In genomic region chr21:41692216-41692615, GRCh38 we compare ENCODE assay signal across 16 cellular contexts.
DNase-seq lines count a peak whose midpoint lies in the region; ATAC-seq and TF ChIP-seq lines count a peak whose summit lies in the region.
"Had no signal": no experiment of that assay in that cellular context is flagged by ENCODE, and none has a peak within 500 bp of the region (broad histone marks: within the 10 kb centered on the region; RNA-seq: fewer than 3 reads in every experiment).

No MANE protein-coding gene starts in this region.

- H3K27ac Mint-ChIP-seq in endothelial cell (ENCODE audit: unreplicated experiment): no peak overlapping the region
- no peak overlapping the region for H3K27ac Mint-ChIP-seq in stimulated activated naive CD8-positive, alpha-beta T cell treated with anti-CD3 and anti-CD28 coated beads, Interleukin-15, amount 100 ng/mL, for 72 hours
- H3K27ac Mint-ChIP-seq: B cell; CD8-positive, alpha-beta T cell had no signal

- H3K27ac ChIP-seq in right atrium auricular region (no peak overlapping the region), suprapubic skin (no peak overlapping the region)
- H3K27ac ChIP-seq: BLaER1 treated with 17β-estradiol and CSF1 and Interleukin-3, amounts not matched to agents 10 nM and 100 nM; HL-60 had no signal

- H3K4me1 ChIP-seq in right atrium auricular region: no peaks in the 10 kb centered on the region
- peaks cover 12% of the 10 kb centered on the region for H3K4me1 ChIP-seq in suprapubic skin

- no peak for TF ChIP-seq POLR2A in suprapubic skin (IDR thresholded peaks at IDR 0.05)

- H3K4me3 ChIP-seq in right atrium auricular region: no peak overlapping the region
- no peak overlapping the region for H3K4me3 ChIP-seq in suprapubic skin
- H3K4me3 ChIP-seq: BLaER1 treated with 17β-estradiol and CSF1 and Interleukin-3, amounts not matched to agents 10 nM and 100 nM had no signal

- H3K27me3 Mint-ChIP-seq in endothelial cell (ENCODE audit: unreplicated experiment): peaks cover 6% of the 10 kb centered on the region
- peaks cover 35% of the 10 kb centered on the region for H3K27me3 Mint-ChIP-seq in stimulated activated naive CD8-positive, alpha-beta T cell treated with anti-CD3 and anti-CD28 coated beads, Interleukin-15, amount 100 ng/mL, for 72 hours

- no peaks in the 10 kb centered on the region for H3K9me3 ChIP-seq in right atrium auricular region
- no peaks in the 10 kb centered on the region for H3K9me3 ChIP-seq in suprapubic skin

- H3K4me1 Mint-ChIP-seq in endothelial cell (ENCODE audit: unreplicated experiment): peaks cover 23% of the 10 kb centered on the region
- no peaks in the 10 kb centered on the region for H3K4me1 Mint-ChIP-seq in stimulated activated naive CD8-positive, alpha-beta T cell treated with anti-CD3 and anti-CD28 coated beads, Interleukin-15, amount 100 ng/mL, for 72 hours
- H3K4me1 Mint-ChIP-seq: B cell had no signal

- 48% methylated on average over 6 of the region's 13 CpGs for WGBS in suprapubic skin

- H3K9me3 Mint-ChIP-seq in endothelial cell (ENCODE audit: unreplicated experiment): no peaks in the 10 kb centered on the region
- peaks cover 0 to 8% of the 10 kb centered on the region in 2 donors for H3K9me3 Mint-ChIP-seq in stimulated activated naive CD8-positive, alpha-beta T cell treated with anti-CD3 and anti-CD28 coated beads, Interleukin-15, amount 100 ng/mL, for 72 hours
- H3K9me3 Mint-ChIP-seq: CD8-positive, alpha-beta T cell had no signal

- H3K36me3 Mint-ChIP-seq in endothelial cell (ENCODE audit: low read depth, unreplicated experiment): peaks cover 3% of the 10 kb centered on the region
- H3K36me3 Mint-ChIP-seq: CD8-positive, alpha-beta T cell had no signal

- H3K4me3 Mint-ChIP-seq in endothelial cell (ENCODE audit: unreplicated experiment): peak overlapping the region; percentile 3
- H3K4me3 Mint-ChIP-seq in stimulated activated naive CD8-positive, alpha-beta T cell treated with anti-CD3 and anti-CD28 coated beads, Interleukin-15, amount 100 ng/mL, for 72 hours: no peak overlapping the region
- H3K4me3 Mint-ChIP-seq: B cell; CD8-positive, alpha-beta T cell had no signal

- H3K27me3 ChIP-seq in right atrium auricular region: no peaks in the 10 kb centered on the region
- peaks cover 7% of the 10 kb centered on the region for H3K27me3 ChIP-seq in suprapubic skin
- H3K27me3 ChIP-seq: BLaER1 treated with 17β-estradiol and CSF1 and Interleukin-3, amounts not matched to agents 10 nM and 100 nM had no signal

- DNase-seq in Right ventricle myocardium inferior (ENCODE audit: missing footprints) (peak; percentile 34), right atrium auricular region (ENCODE audit: low spot score) (no peak), endothelial cell (ENCODE audit: low spot score) (no peak), middle frontal gyrus (ENCODE audit: extremely low spot score, low spot score) (peak; percentile 6), suprapubic skin (ENCODE audit: low spot score in 2 of 2) (no peak)
- DNase-seq in stimulated activated naive CD8-positive, alpha-beta T cell treated with anti-CD3 and anti-CD28 coated beads, Interleukin-15, amount 100 ng/mL, for 72 hours: no peak
- DNase-seq: 8988T; Calu3; CD8-positive, alpha-beta T cell; DMS79 treated with DMSO at 0.1 percent for 48 hours; GOT3; HCEC 1CT had no signal

- H3K36me3 ChIP-seq in right atrium auricular region (no peaks in the 10 kb centered on the region), suprapubic skin (no peaks in the 10 kb centered on the region)
- H3K36me3 ChIP-seq: BLaER1 treated with 17β-estradiol and CSF1 and Interleukin-3, amounts not matched to agents 10 nM and 100 nM had no signal

- no peak for ATAC-seq in Right ventricle myocardium inferior
- no peak for ATAC-seq in stimulated activated naive CD8-positive, alpha-beta T cell treated with anti-CD3 and anti-CD28 coated beads, Interleukin-15, amount 100 ng/mL, for 72 hours
- ATAC-seq in HG03097 (IDR thresholded peaks at IDR 0.05; ENCODE audit: low FRiP score, unreplicated experiment): no peak
- ATAC-seq: CD8-positive, alpha-beta T cell had no signal

- TF ChIP-seq EP300 in suprapubic skin (IDR thresholded peaks at IDR 0.05): no peak

- no peak for TF ChIP-seq CTCF in right atrium auricular region (IDR thresholded peaks at IDR 0.05)
- no peak for TF ChIP-seq CTCF in endothelial cell (IDR thresholded peaks at IDR 0.05; ENCODE audit: unreplicated experiment)
- TF ChIP-seq CTCF in suprapubic skin (IDR thresholded peaks at IDR 0.05): no peak

- intact Hi-C loops in Right ventricle myocardium inferior (cut with DNase I): no loop called here

Comparison
In these comparisons a context has a peak if more than half of its experiments do, and no peak if none do; other contexts are left out.
1. DNase-seq: peak in Right ventricle myocardium inferior (single experiment) and middle frontal gyrus (single experiment); none in right atrium auricular region (single experiment), endothelial cell (single experiment), stimulated activated naive CD8-positive, alpha-beta T cell treated with anti-CD3 and anti-CD28 coated beads, Interleukin-15, amount 100 ng/mL, for 72 hours (0 of 2) and suprapubic skin (0 of 2).